In genomic region chr5:102629827-102630605, GRCh38 we compare ENCODE assay signal across 26 cellular contexts.
DNase-seq lines count a peak whose midpoint lies in the region; ATAC-seq, FAIRE-seq and TF ChIP-seq lines count a peak whose summit lies in the region.
"Had no signal": no experiment of that assay in that cellular context is flagged by ENCODE, and none has a peak within 500 bp of the region (broad histone marks: within the 10 kb centered on the region; RNA-seq: fewer than 3 reads in every experiment).

No MANE protein-coding gene starts in this region.

- H3K36me3 ChIP-seq in right atrium auricular region: no peaks in the 10 kb centered on the region
- no peaks in the 10 kb centered on the region for H3K36me3 ChIP-seq in smooth muscle cell (ENCODE audit: low read depth)

- H3K27me3 ChIP-seq in right atrium auricular region: no peaks in the 10 kb centered on the region
- no peaks in the 10 kb centered on the region for H3K27me3 ChIP-seq in foreskin keratinocyte
- no peaks in the 10 kb centered on the region for H3K27me3 ChIP-seq in smooth muscle cell (ENCODE audit: low read depth)

- no peak for DNase-seq in right atrium auricular region (ENCODE audit: low spot score)
- no peak for DNase-seq in cardiac septum (ENCODE audit: low spot score)
- DNase-seq in GM12891 (ENCODE audit: insufficient read length, low spot score): no peak
- peak; percentile 82 to 88 for DNase-seq in foreskin keratinocyte
- DNase-seq in smooth muscle cell (lab: John Stamatoyannopoulos, UW; ENCODE audit: unreplicated experiment): no peak
- DNase-seq in activated CD4-positive, alpha-beta memory T cell treated with anti-CD3 and anti-CD28 coated beads for 36 hours: no peak
- DNase-seq: C1 segment of cervical spinal cord; CD4-positive, alpha-beta memory T cell; COR-L47; DMS79 treated with DMSO at 0.1 percent for 48 hours; GF-D8; Karpas-422; NCI-H1092; NCI-H1417 treated with DMSO at 0.1 percent for 48 hours; NCI-H1694 treated with DMSO at 0.1 percent for 48 hours; NCI-H2081; NCI-H2227 treated with DMSO at 0.1 percent for 48 hours; NCI-H510A; NCI-H69; SK-N-SH had no signal

- FAIRE-seq in GM12891 (lab: Jason Lieb, UNC): peak; percentile 55
- FAIRE-seq: A549, GM12892, H1 had no signal

- peaks cover 0 to 9% of the 10 kb centered on the region in 2 donors for H3K9me3 ChIP-seq in right atrium auricular region
- H3K9me3 ChIP-seq in smooth muscle cell (replicated peaks; ENCODE audit: low read depth): no peaks in the 10 kb centered on the region
- H3K9me3 ChIP-seq: A549 had no signal

- POLR2A ChIA-PET in activated CD4-positive, alpha-beta memory T cell treated with anti-CD3 and anti-CD28 coated beads for 36 hours (lab: Charles Lee): no interaction called here

- no peaks in the 10 kb centered on the region for H3K36me3 Mint-ChIP-seq in activated CD4-positive, alpha-beta memory T cell treated with anti-CD3 and anti-CD28 coated beads for 36 hours
- H3K36me3 Mint-ChIP-seq: CD4-positive, alpha-beta memory T cell had no signal

- H3K4me3 ChIP-seq in right atrium auricular region: no peak overlapping the region
- H3K4me3 ChIP-seq in smooth muscle cell: no peak overlapping the region
- H3K4me3 ChIP-seq: A549 had no signal

- intact Hi-C loops in cardiac septum (cut with DNase I): no loop called here
- intact Hi-C loops in activated CD4-positive, alpha-beta memory T cell treated with anti-CD3 and anti-CD28 coated beads for 36 hours (cut with micrococcal nuclease): no loop called here

- H3K9ac ChIP-seq in smooth muscle cell (ENCODE audit: low read depth): no peak overlapping the region
- H3K9ac ChIP-seq: SK-N-SH had no signal

- no peak overlapping the region for H2AFZ ChIP-seq in smooth muscle cell (ENCODE audit: low read depth)

- H3K4me1 Mint-ChIP-seq in activated CD4-positive, alpha-beta memory T cell treated with anti-CD3 and anti-CD28 coated beads for 36 hours (ENCODE audit: low read depth): no peaks in the 10 kb centered on the region
- H3K4me1 Mint-ChIP-seq: CD4-positive, alpha-beta memory T cell had no signal

- H3F3A ChIP-seq in smooth muscle cell (ENCODE audit: low read depth): peaks cover 25% of the 10 kb centered on the region

- TF ChIP-seq POLR2A in GM12891 (IDR thresholded peaks at IDR 0.05; ENCODE audit: low read depth, low read length): no peak

- no peak overlapping the region for H3K27ac Mint-ChIP-seq in activated CD4-positive, alpha-beta memory T cell treated with anti-CD3 and anti-CD28 coated beads for 36 hours
- H3K27ac Mint-ChIP-seq: CD4-positive, alpha-beta memory T cell had no signal

- ATAC-seq in foreskin keratinocyte (peak; percentile 76), HG03159 (IDR thresholded peaks at IDR 0.05; ENCODE audit: unreplicated experiment) (no peak), HG03469 (IDR thresholded peaks at IDR 0.05; ENCODE audit: unreplicated experiment) (no peak)
- ATAC-seq: A549, HCT116 had no signal

- peaks cover 0 to 23% of the 10 kb centered on the region in 2 donors for H3K4me1 ChIP-seq in right atrium auricular region
- peaks cover 16% of the 10 kb centered on the region for H3K4me1 ChIP-seq in foreskin keratinocyte
- H3K4me1 ChIP-seq in smooth muscle cell (ENCODE audit: low read depth): peaks cover 17% of the 10 kb centered on the region
- H3K4me1 ChIP-seq: A549 had no signal

- CTCF ChIA-PET in activated CD4-positive, alpha-beta memory T cell treated with anti-CD3 and anti-CD28 coated beads for 36 hours (lab: Charles Lee): no interaction called here

- H3K79me2 ChIP-seq in smooth muscle cell (ENCODE audit: low read depth): peaks cover 3% of the 10 kb centered on the region

- no peak overlapping the region for H3K4me2 ChIP-seq in smooth muscle cell
- H3K4me2 ChIP-seq: A549 had no signal

- 83% methylated on average over 4 of the region's 4 CpGs for WGBS in smooth muscle cell (ENCODE audit: low lambda C conversion rate)

- H3K4me3 Mint-ChIP-seq in activated CD4-positive, alpha-beta memory T cell treated with anti-CD3 and anti-CD28 coated beads for 36 hours: no peak overlapping the region
- H3K4me3 Mint-ChIP-seq: CD4-positive, alpha-beta memory T cell had no signal

- H3K27me3 Mint-ChIP-seq in activated CD4-positive, alpha-beta memory T cell treated with anti-CD3 and anti-CD28 coated beads for 36 hours: peaks cover 12% of the 10 kb centered on the region

- H4K20me1 ChIP-seq in smooth muscle cell (ENCODE audit: low read depth): no peaks in the 10 kb centered on the region

- H3K9me3 Mint-ChIP-seq in activated CD4-positive, alpha-beta memory T cell treated with anti-CD3 and anti-CD28 coated beads for 36 hours: peaks cover 6% of the 10 kb centered on the region

- TF ChIP-seq CTCF in right atrium auricular region (IDR thresholded peaks at IDR 0.05): no peak
- TF ChIP-seq CTCF in foreskin keratinocyte (conservative IDR thresholded peaks at IDR 0.05): no peak
- no peak for TF ChIP-seq CTCF in smooth muscle cell (IDR thresholded peaks at IDR 0.05; ENCODE audit: borderline replicate concordance, insufficient read depth, poor library complexity, severe bottlenecking)

- H3K27ac ChIP-seq in right atrium auricular region: peak overlapping the region; percentile 78 to 91
- peak overlapping the region; percentile 32 for H3K27ac ChIP-seq in foreskin keratinocyte
- peak overlapping the region; percentile 93 for H3K27ac ChIP-seq in smooth muscle cell (ENCODE audit: low read depth)
- H3K27ac ChIP-seq: A549 had no signal

TF ChIP-seq in GM12891, 5 proteins besides CTCF, POLR2A, EP300 and RAD21:
- TF ChIP-seq SPI1 (IDR thresholded peaks at IDR 0.05; ENCODE audit: low read depth, low read length) (no peak), TAF1 (IDR thresholded peaks at IDR 0.05; ENCODE audit: low read depth, low read length) (no peak), POU2F2 (IDR thresholded peaks at IDR 0.05; ENCODE audit: low read depth, low read length) (no peak), PAX5 (IDR thresholded peaks at IDR 0.05; ENCODE audit: insufficient read depth, low read length, severe bottlenecking) (no peak), POLR2AphosphoS5 (IDR thresholded peaks at IDR 0.05; ENCODE audit: low read depth, low read length) (no peak)

Comparison
In these comparisons a context has a peak if more than half of its experiments do, and no peak if none do; other contexts are left out.
1. DNase-seq: peak in foreskin keratinocyte (2 of 2); none in right atrium auricular region (single experiment), cardiac septum (single experiment), GM12891 (single experiment), smooth muscle cell (single experiment) and activated CD4-positive, alpha-beta memory T cell treated with anti-CD3 and anti-CD28 coated beads for 36 hours (single experiment).
2. H3K27ac ChIP-seq: peak in every context shown above with its lines; median percentile 93 in smooth muscle cell; 84 in right atrium auricular region; 32 in foreskin keratinocyte.